10 cellular contexts compared by ENCODE assay signal in the genomic region with DNA sequence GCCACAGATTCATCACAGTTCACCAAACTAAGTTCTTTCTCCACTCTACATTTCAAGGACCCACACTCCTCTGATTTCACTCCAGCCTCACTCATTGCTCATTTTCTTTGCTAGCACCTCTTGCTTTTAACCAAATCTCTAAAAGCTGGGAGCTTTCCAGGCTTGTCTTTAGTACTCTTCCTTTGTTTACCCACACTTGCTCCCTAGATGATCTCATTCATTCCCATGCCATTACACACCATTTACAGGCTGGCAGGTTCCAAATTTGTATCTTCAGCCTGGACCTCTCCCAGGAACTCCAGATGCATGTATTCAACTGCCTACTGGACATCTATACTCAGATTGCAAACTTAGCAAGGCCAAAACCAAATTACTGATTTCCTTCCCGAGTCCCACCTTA. TPM values are rescaled to one million over a fixed set of nuclear protein-coding genes. Genes with fewer than 3 reads are reported as not detected.
DNase-seq lines count a peak whose midpoint lies in the region; ATAC-seq, FAIRE-seq and TF ChIP-seq lines count a peak whose summit lies in the region.
"Had no signal": no experiment of that assay in that cellular context is flagged by ENCODE, and none has a peak within 500 bp of the region (broad histone marks: within the 10 kb centered on the region; RNA-seq: fewer than 3 reads in every experiment).

No MANE protein-coding gene starts in this region.

- TF ChIP-seq CTCF in heart left ventricle (IDR thresholded peaks at IDR 0.05) (no peak), left ventricle myocardium inferior (IDR thresholded peaks at IDR 0.05; ENCODE audit: borderline replicate concordance) (no peak)

- H3K27me3 ChIP-seq in heart left ventricle = no peaks in the 10 kb centered on the region
- no peaks in the 10 kb centered on the region for H3K27me3 ChIP-seq in left ventricle myocardium inferior (ENCODE audit: low read depth)

- intact Hi-C loops in heart left ventricle (cut with DNase I) = no loop called here
- intact Hi-C loops in left ventricle myocardium inferior (cut with micrococcal nuclease) = no loop called here
- intact Hi-C loops in sciatic nerve (cut with DNase I) = no loop called here

- WGBS in heart left ventricle, 4 donors = 54 to 63% (median 59%) methylated on average over 1 of the region's 1 CpG

- ATAC-seq in heart left ventricle (peak in 3 of 4 donors; percentile 38 to 70 (median 50)), sciatic nerve (no peak), GM19455 (IDR thresholded peaks at IDR 0.05; ENCODE audit: unreplicated experiment) (no peak)

- peaks cover 0 to 35% (median 13%) of the 10 kb centered on the region in 9 donors for H3K36me3 ChIP-seq in heart left ventricle
- H3K36me3 ChIP-seq in left ventricle myocardium inferior = peaks cover 27% of the 10 kb centered on the region

- H3K4me1 ChIP-seq in heart left ventricle (peaks cover 0 to 12% (median 5%) of the 10 kb centered on the region in 12 donors), left ventricle myocardium inferior (peaks cover 4% of the 10 kb centered on the region)

- peaks cover 0 to 3% (median 0%) of the 10 kb centered on the region in 12 donors for H3K9me3 ChIP-seq in heart left ventricle
- peaks cover 5% of the 10 kb centered on the region for H3K9me3 ChIP-seq in left ventricle myocardium inferior (replicated peaks)

- H3K4me3 ChIP-seq in heart left ventricle (no peak overlapping the region), left ventricle myocardium inferior (no peak overlapping the region)

- H3K27ac ChIP-seq in heart left ventricle (no peak overlapping the region), left ventricle myocardium inferior (replicated peaks) (no peak overlapping the region)

- no peak for DNase-seq in heart left ventricle
- DNase-seq in left ventricle myocardium inferior = no peak
- DNase-seq in amniotic stem cell (lab: John Stamatoyannopoulos, UW) = peak; percentile 87
- peak; percentile 86 for DNase-seq in iris pigment epithelial cell (ENCODE audit: low read depth)
- peak; percentile 68 for DNase-seq in urothelium cell line (ENCODE audit: low spot score)
- DNase-seq in LoVo (ENCODE audit: low spot score) = no peak
- no peak for DNase-seq in sciatic nerve (ENCODE audit: low spot score)

- FAIRE-seq in urothelium cell line (lab: Jason Lieb, UNC) = no peak

- no peak for TF ChIP-seq POLR2A in heart left ventricle (IDR thresholded peaks at IDR 0.05)

RNA-seq across cellular contexts. Expression of gene GUCA1B, which starts 5.3 kb away (rescaled TPM):
- total RNA-seq in heart left ventricle (1 to 10 TPM in 6 of 9 donors, under 1 TPM in 1, not detected in 2; 0.37 to 2.4 (median 1.5) TPM), left ventricle myocardium inferior (1.1 TPM), sciatic nerve (5.3 TPM)
- under 1 TPM; 0.15 to 0.18 TPM for polyA plus RNA-seq in heart left ventricle

RNA-seq across cellular contexts. Expression of gene MRPS10, which starts 17.6 kb away (rescaled TPM):
- total RNA-seq in heart left ventricle (10 to 100 TPM; 47.5 to 73.5 (median 57.3) TPM), left ventricle myocardium inferior (64.3 TPM), sciatic nerve (23.0 TPM)
- polyA plus RNA-seq in heart left ventricle = 10 to 100 TPM; 36.9 to 44.3 TPM

RNA-seq across cellular contexts. Expression of gene GUCA1A, which starts 26.9 kb away (rescaled TPM):
- total RNA-seq in heart left ventricle (under 1 TPM in 3 of 9 donors, not detected in 6; 0.13 to 0.28 (median 0.19) TPM), left ventricle myocardium inferior (not detected), sciatic nerve (not detected)
- polyA plus RNA-seq in heart left ventricle = not detected
- total RNA-seq: skeletal muscle tissue had no signal
- polyA plus RNA-seq: CD14-positive monocyte had no signal

RNA-seq across cellular contexts. Expression of gene C6orf132, which starts 57.6 kb away (rescaled TPM):
- 1 to 10 TPM; 1.8 to 5.7 (median 2.2) TPM for total RNA-seq in heart left ventricle
- 1 to 10 TPM in 1 of 2 donors, under 1 TPM in 1; 0.30 to 3.0 TPM for polyA plus RNA-seq in heart left ventricle
- total RNA-seq in left ventricle myocardium inferior = 1.4 TPM
- 2.6 TPM for total RNA-seq in sciatic nerve
- polyA plus RNA-seq: CD14-positive monocyte had no signal

Comparison
In these comparisons a context has a peak if more than half of its experiments do, and no peak if none do; other contexts are left out.
1. ATAC-seq: peak in heart left ventricle (3 of 4); none in sciatic nerve (single experiment) and GM19455 (single experiment).
2. DNase-seq: peak in amniotic stem cell (single experiment), iris pigment epithelial cell (single experiment) and urothelium cell line (single experiment); none in heart left ventricle (0 of 5), left ventricle myocardium inferior (single experiment), LoVo (single experiment) and sciatic nerve (single experiment).